ENCODE assay signal across 16 cellular contexts in genomic region chr16:2037115-2037514, GRCh38. TPM values are rescaled to one million over a fixed set of nuclear protein-coding genes. Genes with fewer than 3 reads are reported as not detected.
DNase-seq lines count a peak whose midpoint lies in the region; ATAC-seq and TF ChIP-seq lines count a peak whose summit lies in the region.
"Had no signal": no experiment of that assay in that cellular context is flagged by ENCODE, and none has a peak within 500 bp of the region (broad histone marks: within the 10 kb centered on the region; RNA-seq: fewer than 3 reads in every experiment).

No MANE protein-coding gene starts in this region.

- DNase-seq in Peyer's patch (no peak), esophagus muscularis mucosa (ENCODE audit: extremely low spot score) (no peak), ovary (peak in 1 of 5 donors; percentile 53), upper lobe of right lung (no peak), NAMALWA (ENCODE audit: low spot score) (no peak)
- DNase-seq in activated naive CD4-positive, alpha-beta T cell (lab: John Stamatoyannopoulos, UW) = no peak
- DNase-seq: activated CD4-positive, CD25-positive, alpha-beta regulatory T cell; effector memory CD4-positive, alpha-beta T cell; GF-D8; Kasumi-1; NCI-H1105 treated with DMSO at 0.1 percent for 48 hours; NCI-H526 treated with DMSO at 0.1 percent for 48 hours; OCI-M1 had no signal

- no peaks in the 10 kb centered on the region for H3K9me3 ChIP-seq in Peyer's patch
- H3K9me3 ChIP-seq in esophagus muscularis mucosa = no peaks in the 10 kb centered on the region
- no peaks in the 10 kb centered on the region for H3K9me3 ChIP-seq in ovary
- no peaks in the 10 kb centered on the region for H3K9me3 ChIP-seq in upper lobe of right lung

- no peak for TF ChIP-seq CTCF in Peyer's patch (IDR thresholded peaks at IDR 0.05)
- TF ChIP-seq CTCF in esophagus muscularis mucosa (IDR thresholded peaks at IDR 0.05) = no peak
- no peak for TF ChIP-seq CTCF in ovary (IDR thresholded peaks at IDR 0.05)
- TF ChIP-seq CTCF in upper lobe of right lung (IDR thresholded peaks at IDR 0.05) = no peak

- TF ChIP-seq POLR2A in Peyer's patch (IDR thresholded peaks at IDR 0.05) = no peak
- TF ChIP-seq POLR2A in esophagus muscularis mucosa (IDR thresholded peaks at IDR 0.05; ENCODE audit: low read depth) = no peak
- TF ChIP-seq POLR2A in ovary (IDR thresholded peaks at IDR 0.05) = no peak

- ATAC-seq in upper lobe of right lung (no peak), GM18861 (IDR thresholded peaks at IDR 0.05; ENCODE audit: unreplicated experiment) (no peak)
- ATAC-seq: stimulated activated memory B cell treated with anti-CD40 and anti-IgM and Interleukin-4, amounts not matched to agents 10 μg/mL and 1 μg/mL and 100 μg/mL, for 72 hours had no signal

- WGBS in esophagus muscularis mucosa = 91% methylated on average over 12 of the region's 15 CpGs
- 77 to 91% (median 88%) methylated on average over 10 to 15 of the region's 15 CpGs for WGBS in ovary, 3 donors

- H3K4me1 ChIP-seq in Peyer's patch = peaks cover 0 to 88% (median 3%) of the 10 kb centered on the region in 4 donors
- H3K4me1 ChIP-seq in esophagus muscularis mucosa = peaks cover 85 to 94% (median 91%) of the 10 kb centered on the region in 4 donors
- peaks cover 69% of the 10 kb centered on the region for H3K4me1 ChIP-seq in ovary (ENCODE audit: insufficient read depth)
- H3K4me1 ChIP-seq in upper lobe of right lung = peaks cover 93% of the 10 kb centered on the region

- H3K27me3 ChIP-seq in Peyer's patch = no peaks in the 10 kb centered on the region
- H3K27me3 ChIP-seq in esophagus muscularis mucosa = no peaks in the 10 kb centered on the region
- H3K27me3 ChIP-seq in ovary = no peaks in the 10 kb centered on the region
- H3K27me3 ChIP-seq in upper lobe of right lung = no peaks in the 10 kb centered on the region

- H3K36me3 ChIP-seq in Peyer's patch = no peaks in the 10 kb centered on the region
- peaks cover 0 to 59% (median 15%) of the 10 kb centered on the region in 4 donors for H3K36me3 ChIP-seq in esophagus muscularis mucosa
- H3K36me3 ChIP-seq in ovary = no peaks in the 10 kb centered on the region
- peaks cover 16% of the 10 kb centered on the region for H3K36me3 ChIP-seq in upper lobe of right lung

- TF ChIP-seq EP300 in esophagus muscularis mucosa (IDR thresholded peaks at IDR 0.05) = no peak
- no peak for TF ChIP-seq EP300 in ovary (IDR thresholded peaks at IDR 0.05)

- intact Hi-C loops in esophagus muscularis mucosa (cut with DNase I) (no loop called here), ovary (cut with DNase I) (no loop called here), upper lobe of right lung (cut with DNase I) (no loop called here)

- no peak overlapping the region for H3K4me3 ChIP-seq in Peyer's patch
- peak overlapping the region in 1 of 4 donors; percentile 43 for H3K4me3 ChIP-seq in esophagus muscularis mucosa
- H3K4me3 ChIP-seq in ovary = no peak overlapping the region
- peak overlapping the region; percentile 45 for H3K4me3 ChIP-seq in upper lobe of right lung

- H3K27ac ChIP-seq in Peyer's patch = peak overlapping the region in 3 of 4 donors; percentile 70 to 91 (median 84)
- H3K27ac ChIP-seq in esophagus muscularis mucosa (replicated peaks in 1 of 4) = peak overlapping the region; percentile 83 to 92 (median 86)
- peak overlapping the region; percentile 89 to 92 for H3K27ac ChIP-seq in ovary
- peak overlapping the region; percentile 94 for H3K27ac ChIP-seq in upper lobe of right lung

RNA-seq across cellular contexts. Expression of gene NHERF2, which starts 10.4 kb away (rescaled TPM):
- total RNA-seq in Peyer's patch (100 to 1,000 TPM in 1 of 4 donors, 10 to 100 TPM in 3; 21.5 to 104 (median 30.2) TPM), esophagus muscularis mucosa (100 to 1,000 TPM in 2 of 4 donors, 10 to 100 TPM in 2; 45.3 to 130 (median 88.3) TPM), ovary (100 to 1,000 TPM in 1 of 7 donors, 10 to 100 TPM in 6; 25.0 to 118 (median 78.7) TPM), upper lobe of right lung (363 TPM)
- 100 to 1,000 TPM in 1 of 2 donors, 1 to 10 TPM in 1; 6.3 to 101 TPM for polyA plus RNA-seq in ovary

RNA-seq across cellular contexts. Expression of gene NTHL1, which starts 10.5 kb away (rescaled TPM):
- total RNA-seq in Peyer's patch (10 to 100 TPM; 14.9 to 28.8 (median 19.9) TPM), esophagus muscularis mucosa (10 to 100 TPM; 11.8 to 25.2 (median 18.9) TPM), ovary (10 to 100 TPM; 17.1 to 38.1 (median 23.9) TPM), upper lobe of right lung (26.4 TPM)
- polyA plus RNA-seq in ovary = 10 to 100 TPM in 1 of 2 donors, 1 to 10 TPM in 1; 1.9 to 27.3 TPM

RNA-seq across cellular contexts. Expression of gene TSC2, which starts 10.7 kb away (rescaled TPM):
- total RNA-seq in Peyer's patch (100 to 1,000 TPM in 3 of 4 donors, 10 to 100 TPM in 1; 98.4 to 220 (median 141) TPM), esophagus muscularis mucosa (10 to 100 TPM; 41.3 to 71.7 (median 52.0) TPM), ovary (100 to 1,000 TPM in 4 of 7 donors, 10 to 100 TPM in 3; 47.0 to 150 (median 131) TPM), upper lobe of right lung (119 TPM)
- polyA plus RNA-seq in ovary = 10 to 100 TPM; 51.7 to 72.1 TPM

RNA-seq across cellular contexts. Expression of gene NPW, which starts 17.5 kb away (rescaled TPM):
- total RNA-seq in Peyer's patch = 1 to 10 TPM in 2 of 4 donors, not detected in 2; 2.8 to 9.1 TPM
- not detected for total RNA-seq in esophagus muscularis mucosa
- 1 to 10 TPM in 1 of 7 donors, under 1 TPM in 2, not detected in 4; 0.46 to 1.1 (median 0.78) TPM for total RNA-seq in ovary
- under 1 TPM in 1 of 2 donors, not detected in 1; 0.17 TPM for polyA plus RNA-seq in ovary
- not detected for total RNA-seq in upper lobe of right lung
- polyA plus RNA-seq: keratinocyte had no signal

RNA-seq across cellular contexts. Expression of gene ZNF598, which starts 27.5 kb away (rescaled TPM):
- 10 to 100 TPM; 48.5 to 84.0 (median 51.4) TPM for total RNA-seq in Peyer's patch
- 10 to 100 TPM; 23.3 to 46.5 (median 34.9) TPM for total RNA-seq in esophagus muscularis mucosa
- 10 to 100 TPM; 25.8 to 44.5 (median 30.3) TPM for total RNA-seq in ovary
- 10 to 100 TPM in 1 of 2 donors, under 1 TPM in 1; 0.95 to 26.7 TPM for polyA plus RNA-seq in ovary
- total RNA-seq in upper lobe of right lung = 38.2 TPM
